Comparison of ENCODE assay signal across 3 cellular contexts in genomic region chr10:126278846-126279245, GRCh38.
TF ChIP-seq lines count a peak whose summit lies in the region.

No MANE protein-coding gene starts in this region.

TF ChIP-seq in GM23338, 12 proteins besides CTCF, POLR2A, EP300 and RAD21:
- TF ChIP-seq, protein P1, sequence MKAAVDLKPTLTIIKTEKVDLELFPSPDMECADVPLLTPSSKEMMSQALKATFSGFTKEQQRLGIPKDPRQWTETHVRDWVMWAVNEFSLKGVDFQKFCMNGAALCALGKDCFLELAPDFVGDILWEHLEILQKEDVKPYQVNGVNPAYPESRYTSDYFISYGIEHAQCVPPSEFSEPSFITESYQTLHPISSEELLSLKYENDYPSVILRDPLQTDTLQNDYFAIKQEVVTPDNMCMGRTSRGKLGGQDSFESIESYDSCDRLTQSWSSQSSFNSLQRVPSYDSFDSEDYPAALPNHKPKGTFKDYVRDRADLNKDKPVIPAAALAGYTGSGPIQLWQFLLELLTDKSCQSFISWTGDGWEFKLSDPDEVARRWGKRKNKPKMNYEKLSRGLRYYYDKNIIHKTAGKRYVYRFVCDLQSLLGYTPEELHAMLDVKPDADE (IDR thresholded peaks at IDR 0.05), result no peak

TF ChIP-seq in WTC11, 78 proteins besides CTCF, POLR2A, EP300 and RAD21:
- TF ChIP-seq ZNF219 (CRISPR knock-in tag; IDR thresholded peaks at IDR 0.05; ENCODE audit: borderline replicate concordance), result no peak
- no peak for TF ChIP-seq IRF2 (CRISPR knock-in tag; IDR thresholded peaks at IDR 0.05; ENCODE audit: borderline replicate concordance, low read depth)
- TF ChIP-seq SMAD3 (CRISPR knock-in tag; IDR thresholded peaks at IDR 0.05; ENCODE audit: borderline replicate concordance), result no peak
- TF ChIP-seq ZBTB43 (CRISPR knock-in tag; IDR thresholded peaks at IDR 0.05), result no peak
- no peak for TF ChIP-seq MAX (CRISPR knock-in tag; IDR thresholded peaks at IDR 0.05)
- no peak for TF ChIP-seq ESRRA (CRISPR knock-in tag; IDR thresholded peaks at IDR 0.05; ENCODE audit: borderline replicate concordance)
- TF ChIP-seq NR2C2 (CRISPR knock-in tag; IDR thresholded peaks at IDR 0.05), result no peak
- TF ChIP-seq SP1 (CRISPR knock-in tag; conservative IDR thresholded peaks at IDR 0.05), result no peak

TF ChIP-seq in H1, 55 proteins besides CTCF, POLR2A, EP300 and RAD21:
- TF ChIP-seq RBBP5 (IDR thresholded peaks at IDR 0.05; ENCODE audit: borderline replicate concordance, low read depth, low read length) (no peak), SRF (IDR thresholded peaks at IDR 0.05; ENCODE audit: low read depth, low read length) (no peak), SIX5 (IDR thresholded peaks at IDR 0.05; ENCODE audit: low read depth, low read length) (no peak), YY1 (IDR thresholded peaks at IDR 0.05; ENCODE audit: low read depth, low read length) (no peak), MAX (IDR thresholded peaks at IDR 0.05) (no peak), POLR2AphosphoS5 (IDR thresholded peaks at IDR 0.05; ENCODE audit: low read depth, low read length) (no peak), EGR1 (IDR thresholded peaks at IDR 0.05; ENCODE audit: borderline replicate concordance, low read depth, low read length) (no peak)
